8 cellular contexts compared by ENCODE assay signal in genomic region chr5:173618927-173619519, GRCh38. TPM values are rescaled to one million over a fixed set of nuclear protein-coding genes. Genes with fewer than 3 reads are reported as not detected.
DNase-seq lines count a peak whose midpoint lies in the region; FAIRE-seq and TF ChIP-seq lines count a peak whose summit lies in the region.

No MANE protein-coding gene starts in this region.

- peak overlapping the region in 1 of 2 donors; percentile 3 for H3K27ac ChIP-seq in kidney (ENCODE audit: low read depth in 2 of 2, low read length in 2 of 2)

- DNase-seq in NCI-H510A treated with DMSO at 0.1 percent for 48 hours (lab: John Stamatoyannopoulos, UW) (peak; percentile 58), NCI-H510A (lab: John Stamatoyannopoulos, UW) (no peak), Kasumi-1 (lab: John Stamatoyannopoulos, UW) (peak; percentile 70 to 80), SHP77 (lab: John Stamatoyannopoulos, UW) (peak; percentile 44 to 74), astrocyte of the spinal cord (ENCODE audit: low read depth, low spot score) (peak; percentile 59), kidney (no peak), HK-2 (ENCODE audit: unreplicated experiment) (no peak)
- DNase-seq in stimulated activated CD8-positive, alpha-beta memory T cell treated with anti-CD3 and anti-CD28 coated beads, Interleukin-12 subunit alpha, Interleukin-12 subunit beta, amount 100 ng/mL, for 1 hour (ENCODE audit: low read depth), result peak; percentile 23

- intact Hi-C loops in kidney (cut with DNase I), result no loop called here

- H3K36me3 ChIP-seq in kidney (ENCODE audit: control insufficient read depth in 1 of 2, insufficient read depth in 2 of 2, low read length in 2 of 2), result no peaks in the 10 kb centered on the region

- peak overlapping the region in 1 of 2 donors; percentile 13 for H3K9ac ChIP-seq in kidney (ENCODE audit: low read length in 2 of 2)

- H3K9me3 ChIP-seq in kidney (ENCODE audit: control insufficient read depth in 1 of 2, low read length in 2 of 2), result no peaks in the 10 kb centered on the region

- FAIRE-seq in kidney (lab: Jason Lieb, UNC), result no peak

- in situ Hi-C loops in astrocyte of the spinal cord (cut with HindIII; ENCODE audit: low sequenced_read_pairs), result no loop called here

- H3K4me3 ChIP-seq in astrocyte of the spinal cord (ENCODE audit: low read depth, low read length) (no peak overlapping the region), kidney (ENCODE audit: low read length in 2 of 2) (no peak overlapping the region)

- peaks cover 22 to 26% of the 10 kb centered on the region in 2 donors for H3K4me1 ChIP-seq in kidney (ENCODE audit: control insufficient read depth in 1 of 2, insufficient read depth in 1 of 2, low read depth in 1 of 2, low read length in 2 of 2)

- TF ChIP-seq CTCF in astrocyte of the spinal cord (IDR thresholded peaks at IDR 0.05; ENCODE audit: low read depth, low read length) (peak; percentile 74), kidney (IDR thresholded peaks at IDR 0.05; ENCODE audit: borderline replicate concordance, extremely low read depth, insufficient read depth) (peak; percentile 78)

RNA-seq across cellular contexts. Expression of gene BOD1, which starts 2.6 kb away (rescaled TPM):
- 32.5 TPM for total RNA-seq in kidney
- 43.6 TPM for polyA plus RNA-seq in kidney (ENCODE audit: insufficient read depth, low read depth, low replicate concordance)

Comparison
In these comparisons a context has a peak if more than half of its experiments do, and no peak if none do; other contexts are left out.
1. DNase-seq: peak in NCI-H510A treated with DMSO at 0.1 percent for 48 hours (single experiment), Kasumi-1 (2 of 2), SHP77 (2 of 2), astrocyte of the spinal cord (single experiment) and stimulated activated CD8-positive, alpha-beta memory T cell treated with anti-CD3 and anti-CD28 coated beads, Interleukin-12 subunit alpha, Interleukin-12 subunit beta, amount 100 ng/mL, for 1 hour (single experiment); none in NCI-H510A (single experiment), kidney (single experiment) and HK-2 (single experiment).